Comparison of ENCODE assay signal across 32 cellular contexts in genomic region chr6:18414102-18414501, GRCh38.
"Had no signal": no experiment of that assay in that cellular context is flagged by ENCODE, and none has a peak within 500 bp of the region (broad histone marks: within the 10 kb centered on the region; RNA-seq: fewer than 3 reads in every experiment).

No MANE protein-coding gene starts in this region.

- H3K27me3 Mint-ChIP-seq: activated CD4-positive, alpha-beta memory T cell treated with anti-CD3 and anti-CD28 coated beads for 36 hours; activated CD4-positive, alpha-beta T cell treated with anti-CD3 and anti-CD28 coated beads for 36 hours; activated CD4-positive, alpha-beta T cell treated with anti-CD3 and anti-CD28 coated beads, Interleukin-2, amount 10 ng/mL, durations not matched to agents 24 days and 14 days; activated CD8-positive, alpha-beta memory T cell treated with anti-CD3 and anti-CD28 coated beads, Interleukin-2, amount 10 ng/mL, durations not matched to agents 7 days and 5 days; activated naive CD4-positive, alpha-beta T cell treated with anti-CD3 and anti-CD28 coated beads, Interleukin-2, amount 10 ng/mL, durations not matched to agents 7 days and 5 days; activated naive CD8-positive, alpha-beta T cell treated with anti-CD3 and anti-CD28 coated beads, Interleukin-2, amount 10 ng/mL, durations not matched to agents 7 days and 5 days; brain; dendritic cell treated with granulocyte-macrophage colony-stimulating factor and Interleukin-4, amounts not matched to agents 40 ng/mL and 50 ng/mL, for 4 days had no signal

- DNase-seq: activated CD4-positive, alpha-beta memory T cell treated with anti-CD3 and anti-CD28 coated beads for 36 hours; activated CD4-positive, alpha-beta T cell treated with anti-CD3 and anti-CD28 coated beads for 36 hours; activated CD4-positive, alpha-beta T cell treated with anti-CD3 and anti-CD28 coated beads, Interleukin-2, amount 10 ng/mL, durations not matched to agents 24 days and 14 days; activated CD4-positive, CD25-positive, alpha-beta regulatory T cell; activated CD4-positive, CD25-positive, alpha-beta regulatory T cell treated with anti-CD3 and anti-CD28 coated beads, Interleukin-2, amount 50 U/mL, for 72 hours; activated CD8-positive, alpha-beta memory T cell treated with anti-CD3 and anti-CD28 coated beads, Interleukin-2, amount 10 ng/mL, durations not matched to agents 7 days and 5 days; activated CD8-positive, alpha-beta memory T cell treated with anti-CD3 and anti-CD28 coated beads, Interleukin-2, amount 50 U/mL, for 4 hours; activated CD8-positive, alpha-beta T cell treated with anti-CD3 and anti-CD28 coated beads, Interleukin-2, amount 10 ng/mL, durations not matched to agents 7 days and 5 days; activated gamma-delta T cell; activated naive CD4-positive, alpha-beta T cell; activated naive CD4-positive, alpha-beta T cell treated with anti-CD3 and anti-CD28 coated beads, Interleukin-2, amount 10 ng/mL, durations not matched to agents 7 days and 5 days; activated naive CD8-positive, alpha-beta T cell treated with anti-CD3 and anti-CD28 coated beads, Interleukin-2, amount 10 ng/mL, durations not matched to agents 7 days and 5 days; activated T-cell treated with anti-CD3 and anti-CD28 coated beads, Interleukin-2, amount 50 U/mL, for 1 hour; activated T-cell treated with anti-CD3 and anti-CD28 coated beads, Interleukin-2, amount 50 U/mL, for 48 hours; central memory CD4-positive, alpha-beta T cell; cerebellar nuclear complex; colonic mucosa; dorsolateral prefrontal cortex; effector memory CD4-positive, alpha-beta T cell; endodermal cell; foreskin fibroblast; glutamatergic neuron; heart left ventricle; T-helper 2 cell had no signal

- H3K27ac Mint-ChIP-seq: activated CD4-positive, alpha-beta memory T cell treated with anti-CD3 and anti-CD28 coated beads for 36 hours; activated CD4-positive, alpha-beta T cell treated with anti-CD3 and anti-CD28 coated beads for 36 hours; activated CD4-positive, alpha-beta T cell treated with anti-CD3 and anti-CD28 coated beads, Interleukin-2, amount 10 ng/mL, durations not matched to agents 24 days and 14 days; activated CD8-positive, alpha-beta memory T cell treated with anti-CD3 and anti-CD28 coated beads, Interleukin-2, amount 10 ng/mL, durations not matched to agents 7 days and 5 days; activated CD8-positive, alpha-beta T cell treated with anti-CD3 and anti-CD28 coated beads, Interleukin-2, amount 10 ng/mL, durations not matched to agents 7 days and 5 days; activated naive CD4-positive, alpha-beta T cell treated with anti-CD3 and anti-CD28 coated beads, Interleukin-2, amount 10 ng/mL, durations not matched to agents 7 days and 5 days; activated naive CD4-positive, alpha-beta T cell treated with anti-CD3 and anti-CD28 coated beads, Interleukin-2, amount 50 U/mL, for 72 hours; activated naive CD8-positive, alpha-beta T cell treated with anti-CD3 and anti-CD28 coated beads, Interleukin-2, amount 10 ng/mL, durations not matched to agents 7 days and 5 days; activated T-helper 1 cell treated with anti-CD3 and anti-CD28 coated beads, Interleukin-12 subunit alpha, Interleukin-12 subunit beta, Interleukin-2, Interleukin-4 antibody, amounts not matched to agents 30 ng/mL and 10 ng/mL and 1 ng/mL, durations not matched to agents 14 hours and 24 hours and 36 hours; brain; dendritic cell treated with granulocyte-macrophage colony-stimulating factor and Interleukin-4, amounts not matched to agents 40 ng/mL and 50 ng/mL, for 4 days; endodermal cell had no signal

- H3K27me3 ChIP-seq: ascending aorta, breast epithelium, cardiac muscle cell, colonic mucosa, heart left ventricle had no signal

- H3K4me1 Mint-ChIP-seq: activated CD4-positive, alpha-beta T cell treated with anti-CD3 and anti-CD28 coated beads, Interleukin-2, amount 10 ng/mL, durations not matched to agents 24 days and 14 days; activated CD8-positive, alpha-beta memory T cell treated with anti-CD3 and anti-CD28 coated beads, Interleukin-2, amount 10 ng/mL, durations not matched to agents 7 days and 5 days; activated naive CD4-positive, alpha-beta T cell treated with anti-CD3 and anti-CD28 coated beads, Interleukin-2, amount 10 ng/mL, durations not matched to agents 7 days and 5 days; activated naive CD8-positive, alpha-beta T cell treated with anti-CD3 and anti-CD28 coated beads, Interleukin-2, amount 10 ng/mL, durations not matched to agents 7 days and 5 days; endodermal cell had no signal

- H3K36me3 ChIP-seq: ascending aorta, breast epithelium, cardiac muscle cell, colonic mucosa, heart left ventricle had no signal

- H3K9me3 Mint-ChIP-seq: activated CD4-positive, alpha-beta memory T cell treated with anti-CD3 and anti-CD28 coated beads for 36 hours; activated naive CD4-positive, alpha-beta T cell treated with anti-CD3 and anti-CD28 coated beads, Interleukin-2, amount 10 ng/mL, durations not matched to agents 7 days and 5 days; endodermal cell had no signal

- H3K4me3 ChIP-seq: ascending aorta, breast epithelium, cardiac muscle cell, colonic mucosa, dorsolateral prefrontal cortex, heart left ventricle had no signal

- ATAC-seq: activated CD4-positive, alpha-beta T cell treated with anti-CD3 and anti-CD28 coated beads for 36 hours; activated CD8-positive, alpha-beta memory T cell treated with anti-CD3 and anti-CD28 coated beads, Interleukin-2, amount 10 ng/mL, durations not matched to agents 7 days and 5 days; activated CD8-positive, alpha-beta T cell treated with anti-CD3 and anti-CD28 coated beads, Interleukin-2, amount 10 ng/mL, durations not matched to agents 7 days and 5 days; activated naive CD4-positive, alpha-beta T cell treated with anti-CD3 and anti-CD28 coated beads, Interleukin-2, amount 50 U/mL, for 72 hours; esophagus mucosa; heart left ventricle had no signal

- H3K9me3 ChIP-seq: ascending aorta, breast epithelium, colonic mucosa had no signal

- H3K36me3 Mint-ChIP-seq: activated CD8-positive, alpha-beta memory T cell treated with anti-CD3 and anti-CD28 coated beads, Interleukin-2, amount 10 ng/mL, durations not matched to agents 7 days and 5 days; activated naive CD4-positive, alpha-beta T cell treated with anti-CD3 and anti-CD28 coated beads, Interleukin-2, amount 10 ng/mL, durations not matched to agents 7 days and 5 days; activated naive CD8-positive, alpha-beta T cell treated with anti-CD3 and anti-CD28 coated beads, Interleukin-2, amount 10 ng/mL, durations not matched to agents 7 days and 5 days; brain had no signal

- H3K4me1 ChIP-seq: breast epithelium, colonic mucosa had no signal

- H3K27ac ChIP-seq: ascending aorta, breast epithelium, cardiac muscle cell, colonic mucosa, dorsolateral prefrontal cortex had no signal

- H3K4me3 Mint-ChIP-seq: activated CD4-positive, alpha-beta memory T cell treated with anti-CD3 and anti-CD28 coated beads for 36 hours; activated CD4-positive, alpha-beta T cell treated with anti-CD3 and anti-CD28 coated beads for 36 hours; activated CD4-positive, alpha-beta T cell treated with anti-CD3 and anti-CD28 coated beads, Interleukin-2, amount 10 ng/mL, durations not matched to agents 24 days and 14 days; activated CD8-positive, alpha-beta memory T cell treated with anti-CD3 and anti-CD28 coated beads, Interleukin-2, amount 10 ng/mL, durations not matched to agents 7 days and 5 days; activated CD8-positive, alpha-beta T cell treated with anti-CD3 and anti-CD28 coated beads, Interleukin-2, amount 10 ng/mL, durations not matched to agents 7 days and 5 days; activated naive CD4-positive, alpha-beta T cell treated with anti-CD3 and anti-CD28 coated beads, Interleukin-2, amount 10 ng/mL, durations not matched to agents 7 days and 5 days; activated naive CD8-positive, alpha-beta T cell treated with anti-CD3 and anti-CD28 coated beads, Interleukin-2, amount 10 ng/mL, durations not matched to agents 7 days and 5 days; activated T-helper 1 cell treated with anti-CD3 and anti-CD28 coated beads, Interleukin-12 subunit alpha, Interleukin-12 subunit beta, Interleukin-2, Interleukin-4 antibody, amounts not matched to agents 30 ng/mL and 10 ng/mL and 1 ng/mL, durations not matched to agents 14 hours and 24 hours and 36 hours; brain; dendritic cell treated with granulocyte-macrophage colony-stimulating factor and Interleukin-4, amounts not matched to agents 40 ng/mL and 50 ng/mL, for 4 days; endodermal cell had no signal
